1 cellular context compared by ENCODE assay signal in genomic region chr9:79630521-79631403, GRCh38.
TF ChIP-seq lines count a peak whose summit lies in the region.

No MANE protein-coding gene starts in this region.

TF ChIP-seq in GM12878, 131 proteins besides CTCF, POLR2A, EP300 and RAD21 (continued from another document and continues in another):
- TF ChIP-seq USF1 (IDR thresholded peaks at IDR 0.05; ENCODE audit: borderline replicate concordance, extremely low read length, insufficient read depth, low read depth, low read length) = no peak
- no peak for TF ChIP-seq POU2F2 (IDR thresholded peaks at IDR 0.05; ENCODE audit: borderline replicate concordance, low read depth, low read length)
- no peak for TF ChIP-seq SIX5 (IDR thresholded peaks at IDR 0.05; ENCODE audit: low read depth, low read length, severe bottlenecking)
- TF ChIP-seq JUNB (IDR thresholded peaks at IDR 0.05) = peak; percentile 78
- no peak for TF ChIP-seq PAX8 (IDR thresholded peaks at IDR 0.05)
- no peak for TF ChIP-seq BRCA1 (IDR thresholded peaks at IDR 0.05; ENCODE audit: low read depth, low read length)
- TF ChIP-seq NR2C2 (IDR thresholded peaks at IDR 0.05; ENCODE audit: borderline replicate concordance, control insufficient read depth, insufficient read length, low read depth) = no peak
- TF ChIP-seq RAD51 (IDR thresholded peaks at IDR 0.05) = peak; percentile 55; the same call in 1 of the 2 replicates
- TF ChIP-seq ZNF592 (IDR thresholded peaks at IDR 0.05) = no peak
- TF ChIP-seq SREBF2 (IDR thresholded peaks at IDR 0.05; ENCODE audit: low read length) = no peak
- TF ChIP-seq MEF2A (IDR thresholded peaks at IDR 0.05; ENCODE audit: insufficient read depth, low read depth, low read length) = 0 out of 2 replicates have a peak, but pooled peaks have one; percentile 19
- TF ChIP-seq JUND (IDR thresholded peaks at IDR 0.05; ENCODE audit: low read depth, low read length) = 0 out of 2 replicates have a peak, but pooled peaks have one; percentile 55
- no peak for TF ChIP-seq FOXK2 (IDR thresholded peaks at IDR 0.05)
- TF ChIP-seq MEF2B (IDR thresholded peaks at IDR 0.05; ENCODE audit: partially characterized antibody, poor library complexity, severe bottlenecking) = peak; percentile 80
- TF ChIP-seq KDM1A (IDR thresholded peaks at IDR 0.05; ENCODE audit: borderline replicate concordance) = no peak
- peak; percentile 74; the same call in 1 of the 2 replicates for TF ChIP-seq GATAD2B (conservative IDR thresholded peaks at IDR 0.05; ENCODE audit: low read depth)
- no peak for TF ChIP-seq E2F4 (IDR thresholded peaks at IDR 0.05; ENCODE audit: low read depth, low read length)
- no peak for TF ChIP-seq TCF3 (IDR thresholded peaks at IDR 0.05; ENCODE audit: borderline replicate concordance, insufficient read depth, low read depth, low read length)
- peak; percentile 76; the same call in 1 of the 2 replicates for TF ChIP-seq FOXM1 (IDR thresholded peaks at IDR 0.05; ENCODE audit: low read depth, low read length)
- TF ChIP-seq ATF7 (IDR thresholded peaks at IDR 0.05; ENCODE audit: low read depth) = peak; percentile 73; the same call in 1 of the 2 replicates
- TF ChIP-seq NFYA (IDR thresholded peaks at IDR 0.05; ENCODE audit: borderline replicate concordance, low read depth, low read length) = no peak
- TF ChIP-seq ZNF687 (IDR thresholded peaks at IDR 0.05) = no peak
- TF ChIP-seq BCLAF1 (IDR thresholded peaks at IDR 0.05) = no peak
- TF ChIP-seq HDAC6 (IDR thresholded peaks at IDR 0.05; ENCODE audit: unreplicated experiment) = no peak
- TF ChIP-seq SMC3 (IDR thresholded peaks at IDR 0.05; ENCODE audit: borderline replicate concordance, low read length) = no peak
- peak in 1 of 2 experiments; percentile 23; a peak in 1 of 4 replicates for TF ChIP-seq ETV6 (conservative IDR thresholded peaks at IDR 0.05 in 1 of 2, IDR thresholded peaks at IDR 0.05 in 1 of 2; ENCODE audit: borderline replicate concordance in 1 of 2, low read depth in 1 of 2)
- no peak for TF ChIP-seq POLR2AphosphoS2 (IDR thresholded peaks at IDR 0.05; ENCODE audit: low read depth, low read length)
- peak; percentile 69 for TF ChIP-seq NR2F1 (conservative IDR thresholded peaks at IDR 0.05)
- no peak for TF ChIP-seq RFX5 (IDR thresholded peaks at IDR 0.05; ENCODE audit: low read depth, low read length)
- TF ChIP-seq RUNX3 (IDR thresholded peaks at IDR 0.05; ENCODE audit: low read length) = peak; percentile 85
- peak; percentile 56; the same call in 1 of the 2 replicates for TF ChIP-seq MLLT1 (IDR thresholded peaks at IDR 0.05)
- no peak for TF ChIP-seq SMARCA5 (IDR thresholded peaks at IDR 0.05)
- no peak for TF ChIP-seq CEBPZ (IDR thresholded peaks at IDR 0.05; ENCODE audit: low read depth, low read length)
- peak; percentile 99 for TF ChIP-seq DPF2 (IDR thresholded peaks at IDR 0.05)
- peak; percentile 9; the same call in 1 of the 2 replicates for TF ChIP-seq PKNOX1 (IDR thresholded peaks at IDR 0.05)
- TF ChIP-seq CEBPB (IDR thresholded peaks at IDR 0.05; ENCODE audit: borderline replicate concordance in 1 of 2, low read depth in 2 of 2, low read length in 2 of 2) = 0 out of 4 replicates have a peak, but pooled peaks of 1 of the 2 experiments have one; percentile 26
- peak; percentile 95 for TF ChIP-seq BCL11A (IDR thresholded peaks at IDR 0.05; ENCODE audit: low read depth, low read length)
- peak; percentile 77 for TF ChIP-seq PAX5 (IDR thresholded peaks at IDR 0.05; ENCODE audit: borderline replicate concordance, low read depth, low read length)
